8 cellular contexts compared by ENCODE assay signal in the genomic region with DNA sequence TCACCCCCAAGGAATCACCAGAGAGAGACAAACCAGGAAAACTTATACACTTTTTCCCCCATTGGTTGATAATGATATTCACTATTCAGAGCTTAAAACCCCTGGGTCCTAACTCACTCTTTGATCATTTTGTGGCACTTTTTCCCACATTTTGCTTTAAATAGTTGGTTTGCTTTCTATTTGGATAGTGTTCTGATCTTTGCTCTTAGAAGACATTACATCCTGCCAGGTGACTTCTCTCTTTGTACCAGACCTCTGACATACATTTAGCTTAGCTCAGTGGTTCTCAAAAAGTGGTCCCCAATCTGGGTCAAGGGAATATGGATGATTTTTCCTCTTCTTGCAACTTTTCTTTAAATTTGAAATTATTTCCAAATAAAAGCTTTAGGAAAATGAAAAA.
"Had no signal": no experiment of that assay in that cellular context is flagged by ENCODE, and none has a peak within 500 bp of the region (broad histone marks: within the 10 kb centered on the region; RNA-seq: fewer than 3 reads in every experiment).

No MANE protein-coding gene starts in this region.

- H3K4me3 ChIP-seq: GM12878 had no signal

- FAIRE-seq: G401.6, GM12878, GM12891, GM12892, GM18507, GM19239 had no signal

- DNase-seq: GDM1, GF-D8 had no signal

- ATAC-seq: GM12878 had no signal
